Comparison of ENCODE assay signal across 14 cellular contexts in genomic region chr18:8895987-8896619, GRCh38.
DNase-seq lines count a peak whose midpoint lies in the region; ATAC-seq, FAIRE-seq and TF ChIP-seq lines count a peak whose summit lies in the region.
"Had no signal": no experiment of that assay in that cellular context is flagged by ENCODE, and none has a peak within 500 bp of the region (broad histone marks: within the 10 kb centered on the region; RNA-seq: fewer than 3 reads in every experiment).

No MANE protein-coding gene starts in this region.

- H3K4me3 ChIP-seq in OCI-LY7 (ENCODE audit: low read depth, low read length, poor library complexity, severe bottlenecking) = no peak overlapping the region
- H3K4me3 ChIP-seq: skin epidermis had no signal

- BruUV-seq in OCI-LY7 (replicated peaks; lab: Mats Ljungman, UMichigan) = no TSS peak

- H3K27ac ChIP-seq in OCI-LY7 (ENCODE audit: low read depth, low read length, poor library complexity, severe bottlenecking) = no peak overlapping the region
- H3K27ac ChIP-seq: skin epidermis, WERI-Rb-1 had no signal

- H3K4me2 ChIP-seq in OCI-LY7 (ENCODE audit: low read length) = no peak overlapping the region

- H3K4me1 ChIP-seq in OCI-LY7 (ENCODE audit: insufficient read depth, low read length, poor library complexity, severe bottlenecking) = peaks cover 19% of the 10 kb centered on the region

- no peaks in the 10 kb centered on the region for H3K9me2 ChIP-seq in OCI-LY7 (ENCODE audit: insufficient read depth, low read length)

- intact Hi-C loops in OCI-LY7 (cut with micrococcal nuclease; ENCODE audit: unreplicated experiment) = no loop called here

- CTCF ChIA-PET in OCI-LY7 (lab: Charles Lee; ENCODE audit: unreplicated experiment) = no interaction called here

- DNase-seq in GM04503 (ENCODE audit: low read depth) = peak; percentile 98
- DNase-seq in RCC 7860 (ENCODE audit: low spot score) = peak; percentile 33
- DNase-seq in fibroblast of gingiva (ENCODE audit: low read depth) = peak; percentile 92
- peak; percentile 54 for DNase-seq in renal cortical epithelial cell (ENCODE audit: low read depth)
- DNase-seq in OCI-LY7 (ENCODE audit: low spot score) = no peak
- no peak for DNase-seq in ureter (ENCODE audit: low spot score)
- DNase-seq: activated naive CD4-positive, alpha-beta T cell treated with Interleukin-2 at 50 U/mL for 16 hours; cerebellar nuclear complex; NCI-H1092; NCI-H345; WERI-Rb-1 had no signal

- no peak for TF ChIP-seq CTCF in OCI-LY7 (conservative IDR thresholded peaks at IDR 0.05; ENCODE audit: low read length)

- no peak overlapping the region for H2AFZ ChIP-seq in OCI-LY7 (ENCODE audit: low read length)

- ATAC-seq in GM18858 (IDR thresholded peaks at IDR 0.05; ENCODE audit: unreplicated experiment) (no peak), HG03159 (IDR thresholded peaks at IDR 0.05; ENCODE audit: unreplicated experiment) (no peak)

- no peaks in the 10 kb centered on the region for H3K79me2 ChIP-seq in OCI-LY7 (ENCODE audit: insufficient read depth, low read depth, low read length)

- H3K9me3 ChIP-seq in OCI-LY7 (ENCODE audit: low read length) = no peaks in the 10 kb centered on the region

- H4K20me1 ChIP-seq in OCI-LY7 (ENCODE audit: insufficient read depth, low read length) = no peaks in the 10 kb centered on the region

- no peaks in the 10 kb centered on the region for H3K36me3 ChIP-seq in OCI-LY7 (ENCODE audit: insufficient read depth, low read length)
- H3K36me3 ChIP-seq: WERI-Rb-1 had no signal

- POLR2A ChIA-PET in OCI-LY7 (lab: Charles Lee) = interaction anchor here (0.6 to 2.1 kb wide), 7 partner anchors 10 to 210 kb away, joined by 3 to 7 read pairs (median 3); no protein-coding TSS in a partner anchor

- FAIRE-seq in RCC 7860 (lab: Jason Lieb, UNC) = peak; percentile 34

Comparison
In these comparisons a context has a peak if more than half of its experiments do, and no peak if none do; other contexts are left out.
1. DNase-seq: peak in GM04503 (single experiment), RCC 7860 (single experiment), fibroblast of gingiva (single experiment) and renal cortical epithelial cell (single experiment); none in OCI-LY7 (single experiment) and ureter (single experiment).